In genomic region chr2:184654945-184655344, GRCh38 we compare ENCODE assay signal across 21 cellular contexts. TPM values are rescaled to one million over a fixed set of nuclear protein-coding genes. Genes with fewer than 3 reads are reported as not detected.
DNase-seq lines count a peak whose midpoint lies in the region; TF ChIP-seq lines count a peak whose summit lies in the region.
"Had no signal": no experiment of that assay in that cellular context is flagged by ENCODE, and none has a peak within 500 bp of the region (broad histone marks: within the 10 kb centered on the region; RNA-seq: fewer than 3 reads in every experiment).

No MANE protein-coding gene starts in this region.

- H4K20me1 ChIP-seq in fibroblast of lung (ENCODE audit: control insufficient read depth, extremely low read depth, insufficient read depth, low read length), result no peaks in the 10 kb centered on the region
- no peaks in the 10 kb centered on the region for H4K20me1 ChIP-seq in Karpas-422 (ENCODE audit: insufficient read depth, low read depth, low read length)

- no peaks in the 10 kb centered on the region for H3K9me2 ChIP-seq in Karpas-422 (replicated peaks; ENCODE audit: insufficient read depth, low read length)
- H3K9me2 ChIP-seq: SK-N-SH had no signal

- H3K27me3 ChIP-seq in SJSA1 (replicated peaks), result no peaks in the 10 kb centered on the region
- H3K27me3 ChIP-seq in fibroblast of lung (ENCODE audit: control insufficient read depth, insufficient read depth, low read length), result no peaks in the 10 kb centered on the region
- no peaks in the 10 kb centered on the region for H3K27me3 ChIP-seq in Karpas-422 (ENCODE audit: low read length)

- no peaks in the 10 kb centered on the region for H3K9me3 ChIP-seq in SJSA1 (replicated peaks)
- H3K9me3 ChIP-seq in fibroblast of lung (ENCODE audit: control insufficient read depth, insufficient read depth, low read depth, low read length), result no peaks in the 10 kb centered on the region
- no peaks in the 10 kb centered on the region for H3K9me3 ChIP-seq in Karpas-422 (ENCODE audit: low read length)
- H3K9me3 ChIP-seq: SK-N-SH had no signal

- H3K4me2 ChIP-seq in fibroblast of lung (ENCODE audit: extremely low read depth, insufficient read depth, low read length) (no peak overlapping the region), Karpas-422 (ENCODE audit: low read depth, low read length, poor library complexity, severe bottlenecking) (no peak overlapping the region)
- H3K4me2 ChIP-seq: SK-N-SH had no signal

- peak overlapping the region; percentile 34 for H3K27ac ChIP-seq in SJSA1
- H3K27ac ChIP-seq in fibroblast of lung (ENCODE audit: insufficient read depth, low read length), result no peak overlapping the region
- H3K27ac ChIP-seq in Karpas-422 (ENCODE audit: low read length), result no peak overlapping the region
- H3K27ac ChIP-seq: HL-60 had no signal

- H3K4me3 ChIP-seq in SJSA1 (no peak overlapping the region), fibroblast of lung (replicated peaks in 1 of 4; ENCODE audit: control extremely low read depth in 1 of 4, insufficient read depth in 1 of 4, low read depth in 3 of 4, low read length in 4 of 4) (no peak overlapping the region), skeletal muscle cell (ENCODE audit: low read depth, low read length) (no peak overlapping the region), Karpas-422 (ENCODE audit: low read length) (no peak overlapping the region)

- H3K36me3 ChIP-seq in SJSA1, result no peaks in the 10 kb centered on the region
- H3K36me3 ChIP-seq in fibroblast of lung (ENCODE audit: control insufficient read depth, insufficient read depth, low read length), result no peaks in the 10 kb centered on the region
- H3K36me3 ChIP-seq in Karpas-422 (ENCODE audit: insufficient read depth, low read length), result no peaks in the 10 kb centered on the region

- DNase-seq in ELR (ENCODE audit: low read depth) (peak; percentile 74), SJSA1 (ENCODE audit: low read depth in 1 of 2, low spot score in 2 of 2) (peak in 1 of 2 experiments; percentile 76), fibroblast of lung (ENCODE audit: low read depth in 2 of 2) (peak; percentile 59 to 71), skeletal muscle cell (ENCODE audit: low read depth) (peak; percentile 50), GM20000 (ENCODE audit: low spot score) (no peak), NCI-H69 (lab: John Stamatoyannopoulos, UW) (no peak), Karpas-422 (no peak)
- DNase-seq: activated CD4-positive, CD25-positive, alpha-beta regulatory T cell treated with anti-CD3 and anti-CD28 coated beads, Interleukin-2, amount 50 U/mL, for 72 hours; activated CD8-positive, alpha-beta memory T cell treated with anti-CD3 and anti-CD28 coated beads, Interleukin-2, amount 10 ng/mL, durations not matched to agents 7 days and 5 days; CD4-positive, alpha-beta memory T cell; DMS79; effector memory CD4-positive, alpha-beta T cell; H7; KG1; midbrain; NCI-H1417; SK-N-SH; T-helper 9 cell had no signal

- no peak for TF ChIP-seq CTCF in fibroblast of lung (conservative IDR thresholded peaks at IDR 0.05 in 1 of 2, IDR thresholded peaks at IDR 0.05 in 1 of 2; ENCODE audit: low read depth in 1 of 2, low read length in 2 of 2)
- TF ChIP-seq CTCF in GM20000 (IDR thresholded peaks at IDR 0.05; ENCODE audit: extremely low read depth, missing control alignments), result no peak

- H3K79me2 ChIP-seq in fibroblast of lung (ENCODE audit: control insufficient read depth, insufficient read depth, low read length) (no peaks in the 10 kb centered on the region), Karpas-422 (ENCODE audit: low read length) (peaks cover 97% of the 10 kb centered on the region)

- H3K4me1 ChIP-seq in SJSA1 (replicated peaks) (peaks cover 17% of the 10 kb centered on the region), fibroblast of lung (ENCODE audit: control insufficient read depth, extremely low read depth, insufficient read depth, low read length) (no peaks in the 10 kb centered on the region), Karpas-422 (ENCODE audit: low read length) (no peaks in the 10 kb centered on the region)

- H2AFZ ChIP-seq in fibroblast of lung (ENCODE audit: low read length), result no peak overlapping the region
- H2AFZ ChIP-seq in Karpas-422 (ENCODE audit: low read length), result no peak overlapping the region

- H3K9ac ChIP-seq in fibroblast of lung (ENCODE audit: insufficient read depth, low read length) (no peak overlapping the region), Karpas-422 (ENCODE audit: low read length) (no peak overlapping the region)
- H3K9ac ChIP-seq: SK-N-SH had no signal

RNA-seq across cellular contexts. Expression of gene ZNF804A, which starts 56.6 kb away (rescaled TPM):
- total RNA-seq in SJSA1 (2014; rRNA removed; shearing (Covaris generic)), result 8.0 and 12.1 TPM in 2 replicates
- total RNA-seq in fibroblast of lung, result 0.77 and 3.0 TPM in 2 replicates
- polyA plus RNA-seq in fibroblast of lung, result 3.5 and 6.9 TPM in 2 replicates
- 1.6 and 3.6 TPM in 2 replicates for polyA plus RNA-seq in fibroblast of lung (2012)
- 1.2 and 1.7 TPM in 2 replicates for polyA minus RNA-seq in fibroblast of lung (ENCODE audit: low replicate concordance)
- 27.7 and 27.8 TPM in 2 replicates for total RNA-seq in Karpas-422 (2014; rRNA removed; shearing (Covaris generic); ENCODE audit: low replicate concordance)
- total RNA-seq: activated CD8-positive, alpha-beta memory T cell treated with anti-CD3 and anti-CD28 coated beads, Interleukin-2, amount 10 ng/mL, durations not matched to agents 7 days and 5 days; activated T-helper 17 cell treated with anti-CD3 and anti-CD28 coated beads, Interleukin-2, amount 50 U/mL, for 72 hours; progenitor cell of endocrine pancreas had no signal

Comparison
In these comparisons a context has a peak if more than half of its experiments do, and no peak if none do; other contexts are left out.
1. DNase-seq: peak in ELR (single experiment), fibroblast of lung (2 of 2) and skeletal muscle cell (single experiment); none in GM20000 (single experiment), NCI-H69 (single experiment) and Karpas-422 (single experiment).